In genomic region chr19:19033426-19034203, GRCh38 we compare ENCODE assay signal across 8 cellular contexts.
DNase-seq lines count a peak whose midpoint lies in the region; ATAC-seq lines count a peak whose summit lies in the region.

TSS of gene ARMC6 (plus strand) at chr19:19033603. CDS start at chr19:19034210, 607 bp downstream.
TSS of gene SUGP2 (minus strand) at chr19:19033517. CDS start at chr19:19031071, 2,446 bp downstream.

- peak; percentile 100 for DNase-seq in AG08396 (ENCODE audit: low spot score)
- peak; percentile 58 for DNase-seq in NCI-H345 treated with DMSO at 0.1 percent for 48 hours (lab: John Stamatoyannopoulos, UW; ENCODE audit: unreplicated experiment)
- peak; percentile 78 for DNase-seq in activated CD4-positive, CD25-positive, alpha-beta regulatory T cell treated with anti-CD3 and anti-CD28 coated beads, Interleukin-2, amount 50 U/mL, for 16 hours (ENCODE audit: low read depth, low spot score)
- DNase-seq in caudate nucleus (lab: John Stamatoyannopoulos, UW), result peak; percentile 22 to 99 (median 84)
- DNase-seq in islet precursor cell, result peak; percentile 96
- DNase-seq in stimulated activated CD4-positive, alpha-beta T cell treated with anti-CD3 and anti-CD28 coated beads, Interleukin-12 subunit alpha, Interleukin-12 subunit beta, amount 100 ng/mL, for 24 hours (ENCODE audit: low read depth in 2 of 2), result peak; percentile 78 to 80

- peak; percentile 74 for ATAC-seq in GM19023 (IDR thresholded peaks at IDR 0.05; ENCODE audit: unreplicated experiment)
- peak; percentile 77 for ATAC-seq in HG03196 (IDR thresholded peaks at IDR 0.05; ENCODE audit: unreplicated experiment)

- peak within 1 kb of the TSS; percentile 96 for H3K27ac ChIP-seq in caudate nucleus (ENCODE audit: low read depth, low read length)

Comparison
In these comparisons a context has a peak if more than half of its experiments do, and no peak if none do; other contexts are left out.
1. Peak in every context shown above with its lines: DNase-seq, ATAC-seq and H3K27ac ChIP-seq.